In the genomic region with DNA sequence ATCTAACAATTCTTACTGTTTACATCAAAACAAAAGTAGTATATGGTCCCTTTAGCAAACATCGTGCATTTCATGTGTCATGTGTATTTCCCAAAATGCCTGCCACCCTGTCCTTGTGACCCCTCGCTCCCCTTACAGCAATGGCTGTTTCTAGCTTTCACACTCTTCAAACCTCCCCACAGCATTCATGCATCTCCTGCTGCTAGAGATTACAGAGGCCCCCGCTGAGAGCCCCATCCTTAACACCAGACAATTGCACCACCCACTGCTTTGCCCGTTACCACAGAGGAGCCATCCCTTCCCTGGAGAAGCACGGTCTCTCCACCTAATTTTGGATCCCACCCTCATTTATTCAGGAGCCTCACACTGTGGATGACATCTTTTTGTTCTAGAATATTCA, we compare ENCODE assay signal across 33 cellular contexts.
"Had no signal": no experiment of that assay in that cellular context is flagged by ENCODE, and none has a peak within 500 bp of the region (broad histone marks: within the 10 kb centered on the region; RNA-seq: fewer than 3 reads in every experiment).

No MANE protein-coding gene starts in this region.

- H2AFZ ChIP-seq: hepatocyte had no signal

- H3K36me3 Mint-ChIP-seq: activated naive CD4-positive, alpha-beta T cell treated with anti-CD3 and anti-CD28 coated beads, Interleukin-2, amount 10 ng/mL, durations not matched to agents 7 days and 5 days; activated naive CD8-positive, alpha-beta T cell treated with anti-CD3 and anti-CD28 coated beads, Interleukin-2, amount 10 ng/mL, durations not matched to agents 7 days and 5 days; brain had no signal

- H3K27ac ChIP-seq: ascending aorta, breast epithelium, cardiac muscle cell, coronary artery, dorsolateral prefrontal cortex, foreskin keratinocyte, gastrocnemius medialis, heart right ventricle, hepatocyte, VCaP had no signal

- H3K27me3 ChIP-seq: ascending aorta, breast epithelium, foreskin keratinocyte had no signal

- H3K36me3 ChIP-seq: ascending aorta, breast epithelium, cardiac muscle cell, gastrocnemius medialis, heart right ventricle had no signal

- H3K9me3 Mint-ChIP-seq: activated B cell treated with CpG ODN at 0.5 μM for 24 hours; activated naive CD4-positive, alpha-beta T cell treated with anti-CD3 and anti-CD28 coated beads, Interleukin-2, amount 10 ng/mL, durations not matched to agents 7 days and 5 days; activated naive CD8-positive, alpha-beta T cell treated with anti-CD3 and anti-CD28 coated beads, Interleukin-2, amount 10 ng/mL, durations not matched to agents 7 days and 5 days; dendritic cell treated with granulocyte-macrophage colony-stimulating factor and Interleukin-4, amounts not matched to agents 40 ng/mL and 50 ng/mL, for 4 days; effector memory CD8-positive, alpha-beta T cell had no signal

- H3K4me2 ChIP-seq: hepatocyte had no signal

- H3K79me2 ChIP-seq: hepatocyte had no signal

- DNase-seq: activated B cell treated with CpG ODN at 0.5 μM for 24 hours; activated CD4-positive, alpha-beta T cell treated with anti-CD3 and anti-CD28 coated beads for 48 hours; activated CD4-positive, alpha-beta T cell treated with anti-CD3 and anti-CD28 coated beads, Interleukin-2, amount 50 U/mL, for 1 hour; activated CD4-positive, alpha-beta T cell treated with anti-CD3 and anti-CD28 coated beads, Interleukin-2, amount 50 U/mL, for 48 hours; activated CD8-positive, alpha-beta memory T cell treated with anti-CD3 and anti-CD28 coated beads, Interleukin-2, amount 50 U/mL, for 48 hours; activated CD8-positive, alpha-beta T cell treated with anti-CD3 and anti-CD28 coated beads for 36 hours; activated gamma-delta T cell; activated naive CD4-positive, alpha-beta T cell; activated naive CD4-positive, alpha-beta T cell treated with anti-CD3 and anti-CD28 coated beads, Interleukin-2, amount 10 ng/mL, durations not matched to agents 7 days and 5 days; activated naive CD8-positive, alpha-beta T cell treated with anti-CD3 and anti-CD28 coated beads, Interleukin-2, amount 10 ng/mL, durations not matched to agents 7 days and 5 days; activated T-cell treated with anti-CD3 and anti-CD28 coated beads for 4 hours; activated T-cell treated with anti-CD3 and anti-CD28 coated beads, Interleukin-2, amount 50 U/mL, for 24 hours; activated T-cell treated with anti-CD3 and anti-CD28 coated beads, Interleukin-2, amount 50 U/mL, for 72 hours; dorsolateral prefrontal cortex; effector CD4-positive, alpha-beta T cell; effector memory CD8-positive, alpha-beta T cell; foreskin keratinocyte; gastrocnemius medialis; glutamatergic neuron; heart right ventricle; T-helper 2 cell had no signal

- H3K4me3 Mint-ChIP-seq: activated B cell treated with CpG ODN at 0.5 μM for 24 hours; activated CD8-positive, alpha-beta T cell treated with anti-CD3 and anti-CD28 coated beads for 36 hours; activated naive CD4-positive, alpha-beta T cell treated with anti-CD3 and anti-CD28 coated beads, Interleukin-2, amount 10 ng/mL, durations not matched to agents 7 days and 5 days; activated naive CD8-positive, alpha-beta T cell treated with anti-CD3 and anti-CD28 coated beads, Interleukin-2, amount 10 ng/mL, durations not matched to agents 7 days and 5 days; activated T-cell treated with anti-CD3 and anti-CD28 coated beads, Interleukin-2, amount 50 U/mL, for 24 hours; activated T-cell treated with anti-CD3 and anti-CD28 coated beads, Interleukin-2, amount 50 U/mL, for 72 hours; brain; central memory CD8-positive, alpha-beta T cell; dendritic cell treated with granulocyte-macrophage colony-stimulating factor and Interleukin-4, amounts not matched to agents 40 ng/mL and 50 ng/mL, for 4 days; effector memory CD8-positive, alpha-beta T cell had no signal

- H3K4me3 ChIP-seq: ascending aorta, breast epithelium, cardiac muscle cell, coronary artery, dorsolateral prefrontal cortex, gastrocnemius medialis, heart right ventricle, hepatocyte had no signal

- H3K9me3 ChIP-seq: ascending aorta, gastrocnemius medialis had no signal

- H3K4me1 ChIP-seq: ascending aorta, breast epithelium, foreskin keratinocyte, gastrocnemius medialis, heart right ventricle had no signal

- ATAC-seq: activated CD4-positive, CD25-positive, alpha-beta regulatory T cell treated with anti-CD3 and anti-CD28 coated beads, Interleukin-2, amount 50 U/mL, for 24 hours; activated CD8-positive, alpha-beta T cell treated with anti-CD3 and anti-CD28 coated beads for 36 hours; activated naive CD4-positive, alpha-beta T cell treated with anti-CD3 and anti-CD28 coated beads, Interleukin-2, amount 50 U/mL, for 72 hours; activated T-cell treated with anti-CD3 and anti-CD28 coated beads, Interleukin-2, amount 50 U/mL, for 72 hours; effector memory CD8-positive, alpha-beta T cell; esophagus mucosa; foreskin keratinocyte; gastrocnemius medialis; heart right ventricle had no signal

- H3K27ac Mint-ChIP-seq: activated B cell treated with CpG ODN at 0.5 μM for 24 hours; activated CD8-positive, alpha-beta T cell treated with anti-CD3 and anti-CD28 coated beads for 36 hours; activated naive CD4-positive, alpha-beta T cell treated with anti-CD3 and anti-CD28 coated beads, Interleukin-2, amount 10 ng/mL, durations not matched to agents 7 days and 5 days; activated naive CD4-positive, alpha-beta T cell treated with anti-CD3 and anti-CD28 coated beads, Interleukin-2, amount 50 U/mL, for 72 hours; activated naive CD8-positive, alpha-beta T cell treated with anti-CD3 and anti-CD28 coated beads, Interleukin-2, amount 10 ng/mL, durations not matched to agents 7 days and 5 days; activated T-cell treated with anti-CD3 and anti-CD28 coated beads, Interleukin-2, amount 50 U/mL, for 24 hours; activated T-cell treated with anti-CD3 and anti-CD28 coated beads, Interleukin-2, amount 50 U/mL, for 72 hours; brain; dendritic cell treated with granulocyte-macrophage colony-stimulating factor and Interleukin-4, amounts not matched to agents 40 ng/mL and 50 ng/mL, for 4 days had no signal

- H3K4me1 Mint-ChIP-seq: activated B cell treated with CpG ODN at 0.5 μM for 24 hours; activated naive CD4-positive, alpha-beta T cell treated with anti-CD3 and anti-CD28 coated beads, Interleukin-2, amount 10 ng/mL, durations not matched to agents 7 days and 5 days; activated naive CD8-positive, alpha-beta T cell treated with anti-CD3 and anti-CD28 coated beads, Interleukin-2, amount 10 ng/mL, durations not matched to agents 7 days and 5 days; central memory CD8-positive, alpha-beta T cell had no signal
